In the genomic region with DNA sequence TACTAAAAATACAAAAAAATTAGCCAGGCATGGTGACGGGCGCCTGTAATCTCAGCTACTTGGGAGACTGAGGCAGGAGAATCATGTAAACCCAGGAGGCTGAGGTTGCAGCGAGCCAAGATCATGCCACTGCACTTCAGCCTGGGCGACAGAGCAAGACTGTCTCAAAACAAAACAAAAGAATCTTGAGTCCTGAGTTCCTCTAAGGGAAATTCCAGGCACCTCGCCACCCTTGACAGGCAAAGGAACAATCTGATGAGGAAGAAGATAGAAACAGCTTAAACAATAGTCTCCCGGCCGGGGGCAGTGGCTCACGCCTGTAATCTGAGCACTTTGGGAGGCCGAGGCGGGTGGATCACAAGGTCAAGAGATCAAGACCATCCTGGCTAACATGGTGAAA, we compare ENCODE assay signal across 7 cellular contexts. TPM values are rescaled to one million over a fixed set of nuclear protein-coding genes. Genes with fewer than 3 reads are reported as not detected.
DNase-seq lines count a peak whose midpoint lies in the region; ATAC-seq, FAIRE-seq and TF ChIP-seq lines count a peak whose summit lies in the region.
"Not testable (repeated sequence)": the region's sequence is repeated elsewhere in the genome, so short reads cannot be mapped to it uniquely, and the experiment has no call there.

No MANE protein-coding gene starts in this region.

- TF ChIP-seq CTCF in CD4-positive, alpha-beta T cell (IDR thresholded peaks at IDR 0.05); RWPE2 (IDR thresholded peaks at IDR 0.05; ENCODE audit: poor library complexity, severe bottlenecking); endothelial cell (IDR thresholded peaks at IDR 0.05; ENCODE audit: unreplicated experiment); kidney (IDR thresholded peaks at IDR 0.05; ENCODE audit: borderline replicate concordance, extremely low read depth, insufficient read depth); spleen (IDR thresholded peaks at IDR 0.05 in 8 of 11, conservative IDR thresholded peaks at IDR 0.05 in 3 of 11): not testable (repeated sequence)

- POLR2A ChIA-PET in CD4-positive, alpha-beta T cell (lab: Charles Lee) = interaction anchor here (0.8 to 13.6 kb wide), 5 partner anchors 7 to 110 kb away, joined by 3 to 449 read pairs (median 3); a partner anchor contains a TSS

- not testable (repeated sequence) for H3K9me3 Mint-ChIP-seq in CD4-positive, alpha-beta T cell; activated naive CD4-positive, alpha-beta T cell treated with anti-CD3 and anti-CD28 coated beads for 36 hours; endothelial cell (ENCODE audit: unreplicated experiment); naive B cell

- peak overlapping the region; percentile 79 for H3K27ac Mint-ChIP-seq in CD4-positive, alpha-beta T cell
- peak overlapping the region; percentile 11 for H3K27ac Mint-ChIP-seq in activated naive CD4-positive, alpha-beta T cell treated with anti-CD3 and anti-CD28 coated beads for 36 hours
- H3K27ac Mint-ChIP-seq in endothelial cell (ENCODE audit: unreplicated experiment) (peak overlapping the region; percentile 79), naive B cell (peak overlapping the region; percentile 95 to 99 (median 97))

- H3K4me3 Mint-ChIP-seq in CD4-positive, alpha-beta T cell; activated naive CD4-positive, alpha-beta T cell treated with anti-CD3 and anti-CD28 coated beads for 36 hours: not testable (repeated sequence)
- H3K4me3 Mint-ChIP-seq in endothelial cell (ENCODE audit: unreplicated experiment) (peak overlapping the region; percentile 56), naive B cell (peak overlapping the region; percentile 69 to 90 (median 84))

- not testable (repeated sequence) for H3K27me3 ChIP-seq in CD4-positive, alpha-beta T cell (ENCODE audit: control insufficient read depth, insufficient read depth, low read length); RWPE2 (ENCODE audit: insufficient read depth, poor library complexity, severe bottlenecking); spleen (replicated peaks in 1 of 7)

- TF ChIP-seq POLR2A in spleen (IDR thresholded peaks at IDR 0.05) = not testable (repeated sequence)

- H3K9me3 ChIP-seq in CD4-positive, alpha-beta T cell (ENCODE audit: control insufficient read depth, low read length); RWPE2 (ENCODE audit: severe bottlenecking); kidney (ENCODE audit: control insufficient read depth in 1 of 2, low read length in 2 of 2); spleen: not testable (repeated sequence)

- not testable (repeated sequence) for H3K27ac ChIP-seq in CD4-positive, alpha-beta T cell (ENCODE audit: low read depth, low read length); RWPE2 (ENCODE audit: poor library complexity, severe bottlenecking); kidney (ENCODE audit: low read depth in 2 of 2, low read length in 2 of 2)
- peak overlapping the region in 5 of 8 donors; percentile 15 to 99 (median 41) for H3K27ac ChIP-seq in spleen

- ATAC-seq in CD4-positive, alpha-beta T cell (ENCODE audit: poor library complexity); RWPE2 (ENCODE audit: low read depth): not testable (repeated sequence)
- peak; percentile 20 to 25 for ATAC-seq in naive B cell (ENCODE audit: low read depth in 2 of 2)

- not testable (repeated sequence) for H3K27me3 Mint-ChIP-seq in CD4-positive, alpha-beta T cell; activated naive CD4-positive, alpha-beta T cell treated with anti-CD3 and anti-CD28 coated beads for 36 hours (ENCODE audit: low read depth); endothelial cell (ENCODE audit: unreplicated experiment); naive B cell

- peak in 1 of 10 experiments; percentile 0 for DNase-seq in CD4-positive, alpha-beta T cell
- peak; percentile 47 for DNase-seq in RWPE2 (ENCODE audit: low spot score)
- not testable (repeated sequence) for DNase-seq in activated naive CD4-positive, alpha-beta T cell treated with anti-CD3 and anti-CD28 coated beads for 36 hours; endothelial cell (ENCODE audit: low spot score)
- DNase-seq in kidney = peak; percentile 41
- peak; percentile 62 for DNase-seq in naive B cell
- DNase-seq in spleen = peak; percentile 72

- not testable (repeated sequence) for H3K4me3 ChIP-seq in RWPE2 (ENCODE audit: severe bottlenecking); kidney (ENCODE audit: low read length in 2 of 2); spleen

- not testable (repeated sequence) for H3K9ac ChIP-seq in kidney (ENCODE audit: low read length in 2 of 2)

- not testable (repeated sequence) for H3K4me1 ChIP-seq in RWPE2 (ENCODE audit: insufficient read depth, poor library complexity, severe bottlenecking); kidney (ENCODE audit: control insufficient read depth in 1 of 2, insufficient read depth in 1 of 2, low read depth in 1 of 2, low read length in 2 of 2)
- peaks cover 17 to 83% (median 64%) of the 10 kb centered on the region in 6 donors for H3K4me1 ChIP-seq in spleen

- intact Hi-C loops in CD4-positive, alpha-beta T cell (cut with DNase I, micrococcal nuclease); activated naive CD4-positive, alpha-beta T cell treated with anti-CD3 and anti-CD28 coated beads for 36 hours (cut with micrococcal nuclease); kidney (cut with DNase I); spleen (cut with DNase I; ENCODE audit: low total_unique reads): not testable (repeated sequence)

- H3K4me1 Mint-ChIP-seq in CD4-positive, alpha-beta T cell (ENCODE audit: low read depth) = peaks cover 52% of the 10 kb centered on the region
- H3K4me1 Mint-ChIP-seq in activated naive CD4-positive, alpha-beta T cell treated with anti-CD3 and anti-CD28 coated beads for 36 hours (ENCODE audit: low read depth) = peaks cover 57% of the 10 kb centered on the region
- peaks cover 13% of the 10 kb centered on the region for H3K4me1 Mint-ChIP-seq in endothelial cell (ENCODE audit: unreplicated experiment)
- peaks cover 29 to 67% (median 44%) of the 10 kb centered on the region in 3 donors for H3K4me1 Mint-ChIP-seq in naive B cell

- not testable (repeated sequence) for FAIRE-seq in kidney (lab: Jason Lieb, UNC)

- peaks cover 35% of the 10 kb centered on the region for H3K36me3 Mint-ChIP-seq in CD4-positive, alpha-beta T cell (ENCODE audit: low read depth)
- H3K36me3 Mint-ChIP-seq in activated naive CD4-positive, alpha-beta T cell treated with anti-CD3 and anti-CD28 coated beads for 36 hours (ENCODE audit: low read depth) = peaks cover 13% of the 10 kb centered on the region
- not testable (repeated sequence) for H3K36me3 Mint-ChIP-seq in endothelial cell (ENCODE audit: low read depth, unreplicated experiment); naive B cell

- not testable (repeated sequence) for H3K36me3 ChIP-seq in RWPE2 (ENCODE audit: low read depth); kidney (ENCODE audit: control insufficient read depth in 1 of 2, insufficient read depth in 2 of 2, low read length in 2 of 2); spleen

- CTCF ChIA-PET in CD4-positive, alpha-beta T cell (lab: Charles Lee) = interaction anchor here (1.6 kb wide), 1 partner anchor 11 kb away, joined by 6 read pairs; no protein-coding TSS in a partner anchor
- CTCF ChIA-PET in activated naive CD4-positive, alpha-beta T cell treated with anti-CD3 and anti-CD28 coated beads for 36 hours (lab: Charles Lee) = interaction anchor here (1.0 kb wide), 1 partner anchor 11 kb away, joined by 3 read pairs; no protein-coding TSS in a partner anchor

- WGBS in spleen, 5 donors = 56 to 69% (median 62%) methylated on average over 10 of the region's 10 CpGs

RNA-seq across cellular contexts. Expression of a gene that starts 4.5 kb away (rescaled TPM):
- total RNA-seq in CD4-positive, alpha-beta T cell = 10 to 100 TPM; 32.9 to 34.0 TPM
- 10 to 100 TPM; 16.7 to 18.0 TPM for total RNA-seq in activated naive CD4-positive, alpha-beta T cell treated with anti-CD3 and anti-CD28 coated beads for 36 hours
- total RNA-seq in endothelial cell (ENCODE audit: unreplicated experiment) (11.2 TPM), kidney (13.4 TPM), spleen (10 to 100 TPM; 11.1 to 15.0 (median 13.9) TPM)
- polyA plus RNA-seq in kidney (ENCODE audit: insufficient read depth, low read depth, low replicate concordance) (6.1 TPM), naive B cell (ENCODE audit: low read depth in 6 of 6) (10 to 100 TPM in 1 of 6 donors, 1 to 10 TPM in 5; 3.1 to 16.0 (median 8.6) TPM), spleen (10 to 100 TPM in 2 of 3 donors, 1 to 10 TPM in 1; 8.6 to 12.9 (median 10.4) TPM)

RNA-seq across cellular contexts. Expression of a gene that starts 21.8 kb away (rescaled TPM):
- total RNA-seq in CD4-positive, alpha-beta T cell = 100 to 1,000 TPM; 122 to 127 TPM
- 1 to 10 TPM; 6.7 to 7.3 TPM for total RNA-seq in activated naive CD4-positive, alpha-beta T cell treated with anti-CD3 and anti-CD28 coated beads for 36 hours
- 12.8 TPM for total RNA-seq in endothelial cell (ENCODE audit: unreplicated experiment)
- total RNA-seq in kidney = 84.9 TPM
- 20.6 TPM for polyA plus RNA-seq in kidney (ENCODE audit: insufficient read depth, low read depth, low replicate concordance)
- 1 to 10 TPM; 1.2 to 4.2 (median 2.5) TPM for polyA plus RNA-seq in naive B cell (ENCODE audit: low read depth in 6 of 6)
- total RNA-seq in spleen = 10 to 100 TPM; 16.1 to 57.0 (median 44.0) TPM
- 10 to 100 TPM; 21.2 to 38.9 (median 24.6) TPM for polyA plus RNA-seq in spleen

RNA-seq across cellular contexts. Expression of a gene that starts 26.7 kb away (rescaled TPM):
- 10 to 100 TPM; 25.5 to 27.6 TPM for total RNA-seq in CD4-positive, alpha-beta T cell
- total RNA-seq in activated naive CD4-positive, alpha-beta T cell treated with anti-CD3 and anti-CD28 coated beads for 36 hours = 10 to 100 TPM; 33.6 to 34.8 TPM
- total RNA-seq in endothelial cell (ENCODE audit: unreplicated experiment) (20.2 TPM), kidney (37.7 TPM), spleen (10 to 100 TPM; 36.4 to 49.8 (median 43.2) TPM)
- polyA plus RNA-seq in kidney (ENCODE audit: insufficient read depth, low read depth, low replicate concordance) (5.3 TPM), naive B cell (ENCODE audit: low read depth in 6 of 6) (1 to 10 TPM in 5 of 6 donors, not detected in 1; 1.5 to 6.5 (median 3.0) TPM), spleen (10 to 100 TPM in 2 of 3 donors, 1 to 10 TPM in 1; 7.3 to 23.1 (median 19.1) TPM)

RNA-seq across cellular contexts. Expression of a gene that starts 57.4 kb away (rescaled TPM):
- total RNA-seq in CD4-positive, alpha-beta T cell = 10 to 100 TPM; 57.7 to 59.6 TPM
- 10 to 100 TPM; 20.0 to 20.4 TPM for total RNA-seq in activated naive CD4-positive, alpha-beta T cell treated with anti-CD3 and anti-CD28 coated beads for 36 hours
- 15.3 TPM for total RNA-seq in endothelial cell (ENCODE audit: unreplicated experiment)
- total RNA-seq in kidney = 40.7 TPM
- 3.2 TPM for polyA plus RNA-seq in kidney (ENCODE audit: insufficient read depth, low read depth, low replicate concordance)
- 10 to 100 TPM in 3 of 6 donors, 1 to 10 TPM in 3; 2.5 to 11.6 (median 9.3) TPM for polyA plus RNA-seq in naive B cell (ENCODE audit: low read depth in 6 of 6)
- total RNA-seq in spleen = 100 to 1,000 TPM in 1 of 7 donors, 10 to 100 TPM in 6; 56.5 to 120 (median 66.0) TPM
- 10 to 100 TPM in 1 of 3 donors, 1 to 10 TPM in 2; 4.3 to 21.2 (median 5.7) TPM for polyA plus RNA-seq in spleen

Comparison
In these comparisons a context has a peak if more than half of its experiments do, and no peak if none do; other contexts are left out.
1. H3K27ac Mint-ChIP-seq: peak in every context shown above with its lines; median percentile 97 in naive B cell; 79 in CD4-positive, alpha-beta T cell; 79 in endothelial cell; 11 in activated naive CD4-positive, alpha-beta T cell treated with anti-CD3 and anti-CD28 coated beads for 36 hours.